ENCODE assay signal across 1 cellular context in the genomic region with DNA sequence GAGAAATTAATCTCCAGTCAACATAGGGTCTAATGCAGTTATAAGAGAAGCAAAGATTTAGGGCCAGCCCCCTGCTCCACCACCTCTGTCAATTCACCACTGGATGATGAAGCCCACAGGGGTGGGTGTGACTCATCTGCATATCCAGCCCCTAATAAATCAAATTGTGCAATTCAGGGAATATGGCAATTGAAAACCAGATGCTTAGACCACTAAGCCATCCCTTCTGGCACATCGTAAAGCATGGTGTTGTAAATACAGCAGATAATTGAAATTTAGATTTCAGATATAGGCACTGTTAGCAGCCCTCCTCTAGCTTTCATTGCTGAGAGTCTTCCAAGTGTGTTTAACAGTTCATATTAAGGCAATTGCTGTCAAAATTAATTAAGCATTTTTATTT.
TF ChIP-seq lines count a peak whose summit lies in the region.

No MANE protein-coding gene starts in this region.

TF ChIP-seq in IMR-90, 13 proteins besides CTCF, POLR2A, EP300 and RAD21:
- TF ChIP-seq CEBPB (IDR thresholded peaks at IDR 0.05; ENCODE audit: low read depth, low read length): peak; percentile 72
- TF ChIP-seq FOS (IDR thresholded peaks at IDR 0.05; ENCODE audit: low read depth, low read length): 0 out of 2 replicates have a peak, but pooled peaks have one; percentile 6
- no peak for TF ChIP-seq SMC3 (IDR thresholded peaks at IDR 0.05; ENCODE audit: low read depth, low read length)
TF ChIP-seq in IMR-90: peak in this region for 2.
